In genomic region chr10:62067560-62067959, GRCh38 we compare ENCODE assay signal across 20 cellular contexts.
A peak's percentile ranks its signal among the peaks of the same experiment; 100 is the strongest.
DNase-seq lines count a peak whose midpoint lies in the region; ATAC-seq and TF ChIP-seq lines count a peak whose summit lies in the region.
"Had no signal": no experiment of that assay in that cellular context is flagged by ENCODE, and none has a peak within 500 bp of the region (broad histone marks: within the 10 kb centered on the region; RNA-seq: fewer than 3 reads in every experiment).

No MANE protein-coding gene starts in this region.

- H3K4me3 ChIP-seq in HEK293 (ENCODE audit: low read depth, low read length) (no peak overlapping the region), breast epithelium (peak overlapping the region in 1 of 3 donors; percentile 24), skeletal muscle tissue (ENCODE audit: low read length in 3 of 3) (no peak overlapping the region), adrenal gland (no peak overlapping the region)
- H3K4me3 ChIP-seq: BLaER1 treated with 17β-estradiol and CSF1 and Interleukin-3, amounts not matched to agents 10 nM and 100 nM; testis had no signal

- TF ChIP-seq CTCF in HEK293 (tag by site-specific recombination; IDR thresholded peaks at IDR 0.05) (no peak), breast epithelium (IDR thresholded peaks at IDR 0.05) (no peak), adrenal gland (IDR thresholded peaks at IDR 0.05) (no peak)

- no peak for ATAC-seq in activated CD4-positive, alpha-beta T cell treated with anti-CD3 and anti-CD28 coated beads for 36 hours
- ATAC-seq: left colon, Right ventricle myocardium inferior had no signal

- no peaks in the 10 kb centered on the region for H3K9me3 ChIP-seq in HEK293 (ENCODE audit: control insufficient read depth, insufficient read depth, low read depth, low read length)
- H3K9me3 ChIP-seq in breast epithelium: no peaks in the 10 kb centered on the region
- no peaks in the 10 kb centered on the region for H3K9me3 ChIP-seq in skeletal muscle tissue (ENCODE audit: control insufficient read depth in 3 of 3, low read length in 3 of 3)
- H3K9me3 ChIP-seq in adrenal gland (replicated peaks in 1 of 3): no peaks in the 10 kb centered on the region
- H3K9me3 ChIP-seq: testis had no signal

- H3K27ac ChIP-seq in HEK293 (ENCODE audit: extremely low read depth, low read depth, low read length) (no peak overlapping the region), breast epithelium (peak overlapping the region; percentile 75 to 76), skeletal muscle tissue (ENCODE audit: low read depth, low read length) (peak overlapping the region; percentile 10), adrenal gland (no peak overlapping the region)

- TF ChIP-seq POLR2A in breast epithelium (IDR thresholded peaks at IDR 0.05) (no peak), adrenal gland (IDR thresholded peaks at IDR 0.05) (no peak)

- H3K4me1 Mint-ChIP-seq in activated CD4-positive, alpha-beta T cell treated with anti-CD3 and anti-CD28 coated beads for 36 hours: peaks cover 83% of the 10 kb centered on the region

- H3K36me3 ChIP-seq in HEK293 (ENCODE audit: control insufficient read depth in 2 of 2, insufficient read depth in 1 of 2, low read length in 2 of 2): peaks cover 0 to 31% of the 10 kb centered on the region in 2 experiments; a peak in 1 of 3 replicates
- no peaks in the 10 kb centered on the region for H3K36me3 ChIP-seq in breast epithelium
- H3K36me3 ChIP-seq in skeletal muscle tissue (ENCODE audit: control insufficient read depth in 3 of 3, insufficient read depth in 3 of 3, low read length in 3 of 3): peaks cover 10 to 40% (median 29%) of the 10 kb centered on the region in 3 donors
- peaks cover 2 to 4% of the 10 kb centered on the region in 2 donors for H3K36me3 ChIP-seq in adrenal gland (replicated peaks in 1 of 2)

- POLR2A ChIA-PET in activated CD4-positive, alpha-beta T cell treated with anti-CD3 and anti-CD28 coated beads for 36 hours (lab: Charles Lee): no interaction called here
- POLR2A ChIA-PET in HEK293 (lab: Yijun Ruan, JAX): no interaction called here

- H3K4me3 Mint-ChIP-seq in activated CD4-positive, alpha-beta T cell treated with anti-CD3 and anti-CD28 coated beads for 36 hours: no peak overlapping the region
- H3K4me3 Mint-ChIP-seq: central memory CD8-positive, alpha-beta T cell had no signal

- H3K9me3 Mint-ChIP-seq in activated CD4-positive, alpha-beta T cell treated with anti-CD3 and anti-CD28 coated beads for 36 hours (ENCODE audit: low read depth): no peaks in the 10 kb centered on the region
- H3K9me3 Mint-ChIP-seq: central memory CD8-positive, alpha-beta T cell had no signal

- no peaks in the 10 kb centered on the region for H3K27me3 Mint-ChIP-seq in activated CD4-positive, alpha-beta T cell treated with anti-CD3 and anti-CD28 coated beads for 36 hours
- H3K27me3 Mint-ChIP-seq: central memory CD8-positive, alpha-beta T cell had no signal

- H3K4me1 ChIP-seq in HEK293 (ENCODE audit: control insufficient read depth, insufficient read depth, low read length) (no peaks in the 10 kb centered on the region), breast epithelium (peaks cover 0 to 17% of the 10 kb centered on the region in 2 donors), skeletal muscle tissue (ENCODE audit: control insufficient read depth in 3 of 3, insufficient read depth in 3 of 3, low read length in 3 of 3) (peaks cover 36 to 48% (median 40%) of the 10 kb centered on the region in 3 donors), adrenal gland (replicated peaks in 1 of 2) (peaks cover 0 to 21% of the 10 kb centered on the region in 2 donors)

- intact Hi-C loops in activated CD4-positive, alpha-beta T cell treated with anti-CD3 and anti-CD28 coated beads for 36 hours (cut with DNase I, micrococcal nuclease): no loop called here
- intact Hi-C loops in breast epithelium (cut with DNase I; ENCODE audit: low total_unique reads): no loop called here
- intact Hi-C loops in adrenal gland (cut with DNase I): no loop called here

- CTCF ChIA-PET in activated CD4-positive, alpha-beta T cell treated with anti-CD3 and anti-CD28 coated beads for 36 hours (lab: Charles Lee): interaction anchor here (0.6 to 1.2 kb wide), 3 partner anchors 15 to 178 kb away, joined by 3 to 4 read pairs (median 4); no protein-coding TSS in a partner anchor
- CTCF ChIA-PET in HEK293 (lab: Yijun Ruan, JAX): interaction anchor here (0.7 kb wide), 1 partner anchor 177 kb away, joined by 3 read pairs; no protein-coding TSS in a partner anchor

- H3K36me3 Mint-ChIP-seq in activated CD4-positive, alpha-beta T cell treated with anti-CD3 and anti-CD28 coated beads for 36 hours (ENCODE audit: low read depth): peaks cover 92% of the 10 kb centered on the region

- no peaks in the 10 kb centered on the region for H3K27me3 ChIP-seq in breast epithelium
- no peaks in the 10 kb centered on the region for H3K27me3 ChIP-seq in skeletal muscle tissue (ENCODE audit: control insufficient read depth in 3 of 3, insufficient read depth in 3 of 3, low read length in 3 of 3)
- H3K27me3 ChIP-seq in adrenal gland: no peaks in the 10 kb centered on the region
- H3K27me3 ChIP-seq: BLaER1 treated with 17β-estradiol and CSF1 and Interleukin-3, amounts not matched to agents 10 nM and 100 nM; testis had no signal

- 95 to 100% (median 100%) methylated on average over 1 of the region's 1 CpG for WGBS in adrenal gland, 4 donors

- H3K27ac Mint-ChIP-seq in activated CD4-positive, alpha-beta T cell treated with anti-CD3 and anti-CD28 coated beads for 36 hours: peak overlapping the region; percentile 47

- H3K9ac ChIP-seq in skeletal muscle tissue (ENCODE audit: low read depth in 1 of 3, low read length in 3 of 3): no peak overlapping the region
- H3K9ac ChIP-seq: BLaER1 treated with 17β-estradiol and CSF1 and Interleukin-3, amounts not matched to agents 10 nM and 100 nM had no signal

- DNase-seq in activated CD4-positive, alpha-beta T cell treated with anti-CD3 and anti-CD28 coated beads for 36 hours: no peak
- no peak for DNase-seq in activated CD4-positive, alpha-beta T cell treated with anti-CD3 and anti-CD28 coated beads, Interleukin-2, amount 50 U/mL, for 4 hours
- DNase-seq in breast epithelium (ENCODE audit: low spot score in 2 of 2): no peak
- DNase-seq in middle frontal gyrus (ENCODE audit: extremely low spot score, low spot score): no peak
- DNase-seq in adrenal gland: no peak
- DNase-seq in epidermal melanocyte (ENCODE audit: insufficient read length, low spot score): no peak
- DNase-seq: 8988T; activated CD4-positive, alpha-beta T cell treated with anti-CD3 and anti-CD28 coated beads, Interleukin-2, amount 50 U/mL, for 1 hour; effector CD8-positive, alpha-beta T cell; left colon; NCI-H1417; NCI-H69; occipital lobe; SW 1271; testis had no signal

TF ChIP-seq in HEK293, 187 proteins besides CTCF, POLR2A, EP300 and RAD21:
- TF ChIP-seq ZNF146 (tag by site-specific recombination; IDR thresholded peaks at IDR 0.05) (no peak), ZNF10 (tag by site-specific recombination; IDR thresholded peaks at IDR 0.05) (no peak), PRDM1 (tag by site-specific recombination; IDR thresholded peaks at IDR 0.05) (no peak), ZNF768 (tag by site-specific recombination; IDR thresholded peaks at IDR 0.05) (peak; percentile 65; the same call in 1 of the 2 replicates), ZBTB7A (tag by site-specific recombination; IDR thresholded peaks at IDR 0.05; ENCODE audit: low read depth) (no peak), ZNF624 (tag by site-specific recombination; IDR thresholded peaks at IDR 0.05) (no peak), ZNF561 (tag by site-specific recombination; IDR thresholded peaks at IDR 0.05; ENCODE audit: borderline replicate concordance) (no peak), ATF2 (tag by site-specific recombination; IDR thresholded peaks at IDR 0.05; ENCODE audit: low read depth) (0 out of 2 replicates have a peak, but pooled peaks have one; percentile 13), HOXA7 (CRISPR knock-in tag; IDR thresholded peaks at IDR 0.05; ENCODE audit: borderline replicate concordance) (no peak), ZNF837 (tag by site-specific recombination; IDR thresholded peaks at IDR 0.05) (no peak)
TF ChIP-seq in HEK293: peak in this region for 2.

Comparison
In these comparisons a context has a peak if more than half of its experiments do, and no peak if none do; other contexts are left out.
1. H3K27ac ChIP-seq: peak in breast epithelium (2 of 2) and skeletal muscle tissue (single experiment); none in HEK293 (single experiment) and adrenal gland (0 of 5).